1 cellular context compared by ENCODE assay signal in the genomic region with DNA sequence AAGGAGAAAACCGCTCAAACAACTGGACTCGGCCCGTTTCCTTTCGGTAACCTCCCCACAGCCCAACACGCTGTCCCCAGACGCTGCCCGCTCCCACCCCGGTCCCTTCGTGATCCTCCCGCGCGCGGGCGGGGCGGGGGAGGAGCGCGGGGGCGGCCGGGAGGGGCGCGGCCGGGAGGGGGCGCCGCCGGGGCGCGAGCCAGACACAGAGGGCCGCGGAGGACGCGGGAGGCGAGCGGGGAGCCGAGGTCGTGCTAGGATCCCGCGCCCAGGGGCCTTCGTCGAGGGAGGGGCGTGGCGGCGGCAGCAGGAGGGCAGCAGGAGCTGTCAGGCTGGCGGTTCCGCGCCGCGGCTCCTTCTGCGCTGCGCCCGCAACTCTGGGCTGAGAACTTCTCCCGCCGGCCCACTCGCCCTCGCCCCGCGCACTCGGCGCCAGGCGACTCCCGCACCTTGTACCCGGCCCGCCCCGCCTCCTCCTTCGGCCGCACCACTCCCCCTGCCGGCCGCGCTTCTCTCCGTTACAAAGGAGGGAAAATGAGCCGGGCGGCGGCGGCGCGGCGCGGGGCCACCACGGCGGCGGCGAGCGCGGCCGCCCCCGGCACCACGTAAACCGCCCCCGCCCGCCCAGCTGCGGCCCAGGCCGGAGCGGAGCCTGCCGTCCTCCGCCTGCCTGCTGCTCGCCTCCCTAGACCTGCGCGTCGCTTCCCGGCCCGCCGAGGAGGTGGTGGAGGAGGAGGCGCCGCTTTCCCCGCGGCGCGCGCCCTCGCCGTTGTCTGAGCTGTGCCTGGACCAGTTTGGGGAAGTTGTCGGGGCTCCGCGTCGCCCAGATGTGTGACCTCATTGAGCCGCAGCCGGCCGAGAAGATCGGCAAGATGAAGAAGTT.
A peak's percentile ranks its signal among the peaks of the same experiment; 100 is the strongest.
TF ChIP-seq lines count a peak whose summit lies in the region.

A gene (plus strand): TSS at position 521 of the 883 bp plus-strand sequence. CDS start 307 bp downstream, at position 828.

TF ChIP-seq in GM12878, 131 proteins besides CTCF, POLR2A, EP300 and RAD21 (continued from another document):
- TF ChIP-seq, protein P1, sequence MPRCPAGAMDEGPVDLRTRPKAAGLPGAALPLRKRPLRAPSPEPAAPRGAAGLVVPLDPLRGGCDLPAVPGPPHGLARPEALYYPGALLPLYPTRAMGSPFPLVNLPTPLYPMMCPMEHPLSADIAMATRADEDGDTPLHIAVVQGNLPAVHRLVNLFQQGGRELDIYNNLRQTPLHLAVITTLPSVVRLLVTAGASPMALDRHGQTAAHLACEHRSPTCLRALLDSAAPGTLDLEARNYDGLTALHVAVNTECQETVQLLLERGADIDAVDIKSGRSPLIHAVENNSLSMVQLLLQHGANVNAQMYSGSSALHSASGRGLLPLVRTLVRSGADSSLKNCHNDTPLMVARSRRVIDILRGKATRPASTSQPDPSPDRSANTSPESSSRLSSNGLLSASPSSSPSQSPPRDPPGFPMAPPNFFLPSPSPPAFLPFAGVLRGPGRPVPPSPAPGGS (IDR thresholded peaks at IDR 0.05; ENCODE audit: borderline replicate concordance, insufficient read depth, low read depth, low read length, poor library complexity, severe bottlenecking): peak; percentile 8
- TF ChIP-seq LARP7 (IDR thresholded peaks at IDR 0.05) (peak; percentile 93), EED (IDR thresholded peaks at IDR 0.05; ENCODE audit: low read depth) (peak; percentile 7; the same call in 1 of the 2 replicates), DPF2 (IDR thresholded peaks at IDR 0.05) (peak; percentile 70), POLR2AphosphoS5 (IDR thresholded peaks at IDR 0.05; ENCODE audit: low read length) (no peak), EGR1 (IDR thresholded peaks at IDR 0.05; ENCODE audit: borderline replicate concordance in 1 of 2, low read depth in 2 of 2, low read length in 2 of 2) (peak in 1 of 2 experiments; percentile 90; a peak in 2 of 3 replicates), IKZF1 (conservative IDR thresholded peaks at IDR 0.05) (peak; percentile 68), BHLHE40 (IDR thresholded peaks at IDR 0.05; ENCODE audit: borderline replicate concordance in 1 of 2, low read depth in 2 of 2, low read length in 1 of 2) (no peak; a peak in 1 of 4 replicates), TCF3 (IDR thresholded peaks at IDR 0.05; ENCODE audit: borderline replicate concordance, insufficient read depth, low read depth, low read length) (no peak), ZSCAN29 (IDR thresholded peaks at IDR 0.05) (0 out of 2 replicates have a peak, but pooled peaks have one; percentile 20), SMARCA5 (IDR thresholded peaks at IDR 0.05) (peak; percentile 78)
- TF ChIP-seq, protein P2, sequence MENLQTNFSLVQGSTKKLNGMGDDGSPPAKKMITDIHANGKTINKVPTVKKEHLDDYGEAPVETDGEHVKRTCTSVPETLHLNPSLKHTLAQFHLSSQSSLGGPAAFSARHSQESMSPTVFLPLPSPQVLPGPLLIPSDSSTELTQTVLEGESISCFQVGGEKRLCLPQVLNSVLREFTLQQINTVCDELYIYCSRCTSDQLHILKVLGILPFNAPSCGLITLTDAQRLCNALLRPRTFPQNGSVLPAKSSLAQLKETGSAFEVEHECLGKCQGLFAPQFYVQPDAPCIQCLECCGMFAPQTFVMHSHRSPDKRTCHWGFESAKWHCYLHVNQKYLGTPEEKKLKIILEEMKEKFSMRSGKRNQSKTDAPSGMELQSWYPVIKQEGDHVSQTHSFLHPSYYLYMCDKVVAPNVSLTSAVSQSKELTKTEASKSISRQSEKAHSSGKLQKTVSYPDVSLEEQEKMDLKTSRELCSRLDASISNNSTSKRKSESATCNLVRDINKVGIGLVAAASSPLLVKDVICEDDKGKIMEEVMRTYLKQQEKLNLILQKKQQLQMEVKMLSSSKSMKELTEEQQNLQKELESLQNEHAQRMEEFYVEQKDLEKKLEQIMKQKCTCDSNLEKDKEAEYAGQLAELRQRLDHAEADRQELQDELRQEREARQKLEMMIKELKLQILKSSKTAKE (IDR thresholded peaks at IDR 0.05; ENCODE audit: low read depth, poor library complexity, severe bottlenecking): no peak
